24 cellular contexts compared by ENCODE assay signal in the genomic region with DNA sequence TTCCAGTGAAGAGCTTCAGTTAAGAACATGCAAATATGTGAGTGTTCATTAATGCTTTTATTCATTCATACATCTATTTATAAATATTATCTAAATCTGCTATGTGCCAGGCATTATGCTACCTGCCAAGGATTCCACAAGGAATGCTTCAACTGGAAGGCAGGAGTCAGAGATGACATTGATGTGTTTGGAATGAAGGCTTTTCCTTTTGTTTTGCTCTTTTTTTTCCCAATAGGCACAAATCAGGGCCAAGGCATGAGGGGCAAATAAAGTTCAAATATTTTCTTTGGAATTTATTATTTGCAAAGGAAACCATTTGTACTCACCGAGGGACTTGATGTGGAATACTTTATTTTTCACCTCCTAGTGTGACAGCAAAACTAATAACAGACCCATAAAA.
"Had no signal": no experiment of that assay in that cellular context is flagged by ENCODE, and none has a peak within 500 bp of the region (broad histone marks: within the 10 kb centered on the region; RNA-seq: fewer than 3 reads in every experiment).

No MANE protein-coding gene starts in this region.

- H3K9me3 ChIP-seq: esophagus squamous epithelium, heart right ventricle, left lung, ovary, prostate gland, right atrium auricular region, upper lobe of left lung had no signal

- H3K36me3 ChIP-seq: brain microvascular endothelial cell, esophagus squamous epithelium, heart right ventricle, left lung, ovary, prostate gland, right atrium auricular region, upper lobe of left lung had no signal

- H3K27me3 ChIP-seq: brain microvascular endothelial cell, esophagus squamous epithelium, heart right ventricle, left lung, ovary, right atrium auricular region, upper lobe of left lung had no signal

- H3K27me3 Mint-ChIP-seq: activated CD4-positive, alpha-beta memory T cell treated with anti-CD3 and anti-CD28 coated beads, Interleukin-2, amount 10 ng/mL, durations not matched to agents 7 days and 5 days; activated CD4-positive, alpha-beta T cell treated with anti-CD3 and anti-CD28 coated beads, Interleukin-2, amount 10 ng/mL, durations not matched to agents 24 days and 14 days; activated naive CD4-positive, alpha-beta T cell treated with anti-CD3 and anti-CD28 coated beads, Interleukin-2, amount 10 ng/mL, durations not matched to agents 7 days and 5 days; activated naive CD8-positive, alpha-beta T cell treated with anti-CD3 and anti-CD28 coated beads, Interleukin-2, amount 50 U/mL, for 24 hours had no signal

- H3K4me1 ChIP-seq: esophagus squamous epithelium, left lung, prostate gland, right atrium auricular region, upper lobe of left lung had no signal

- DNase-seq: activated CD4-positive, alpha-beta memory T cell treated with anti-CD3 and anti-CD28 coated beads, Interleukin-2, amount 10 ng/mL, durations not matched to agents 7 days and 5 days; activated CD4-positive, alpha-beta T cell treated with anti-CD3 and anti-CD28 coated beads, Interleukin-2, amount 10 ng/mL, durations not matched to agents 24 days and 14 days; activated effector memory CD4-positive, alpha-beta T cell treated with anti-CD3 and anti-CD28 coated beads, Interleukin-2, amount 50 U/mL, for 16 hours; activated naive CD4-positive, alpha-beta T cell treated with anti-CD3 and anti-CD28 coated beads, Interleukin-2, amount 10 ng/mL, durations not matched to agents 7 days and 5 days; activated naive CD8-positive, alpha-beta T cell treated with anti-CD3 and anti-CD28 coated beads, Interleukin-2, amount 50 U/mL, for 24 hours; activated T-cell treated with anti-CD3 and anti-CD28 coated beads, Interleukin-2, amount 50 U/mL, for 72 hours; brain microvascular endothelial cell; central memory CD4-positive, alpha-beta T cell; dermis blood vessel endothelial cell; effector memory CD4-positive, alpha-beta T cell; esophagus squamous epithelium; foreskin fibroblast; heart right ventricle; kidney; left lung; naive thymus-derived CD8-positive, alpha-beta T cell; ovary; stimulated activated CD4-positive, alpha-beta T cell treated with anti-CD3 and anti-CD28 coated beads, Interleukin-12 subunit alpha, Interleukin-12 subunit beta, amount 100 ng/mL, for 4 hours; stimulated activated CD4-positive, alpha-beta T cell treated with anti-CD3 and anti-CD28 coated beads, Interleukin-4, amount 100 ng/mL, for 4 hours; stimulated activated naive CD8-positive, alpha-beta T cell treated with anti-CD3 and anti-CD28 coated beads, Interleukin-15, Interleukin-2, amounts not matched to agents 100 U/mL and 50 U/mL, for 24 hours; T-helper 2 cell; upper lobe of left lung had no signal

- H3K9me3 Mint-ChIP-seq: activated CD4-positive, alpha-beta memory T cell treated with anti-CD3 and anti-CD28 coated beads, Interleukin-2, amount 10 ng/mL, durations not matched to agents 7 days and 5 days; activated CD4-positive, alpha-beta T cell treated with anti-CD3 and anti-CD28 coated beads, Interleukin-2, amount 10 ng/mL, durations not matched to agents 24 days and 14 days; activated naive CD4-positive, alpha-beta T cell treated with anti-CD3 and anti-CD28 coated beads, Interleukin-2, amount 10 ng/mL, durations not matched to agents 7 days and 5 days; activated naive CD8-positive, alpha-beta T cell treated with anti-CD3 and anti-CD28 coated beads, Interleukin-2, amount 50 U/mL, for 24 hours; activated T-cell treated with anti-CD3 and anti-CD28 coated beads, Interleukin-2, amount 50 U/mL, for 72 hours; naive thymus-derived CD8-positive, alpha-beta T cell had no signal

- H3K27ac ChIP-seq: brain microvascular endothelial cell, esophagus squamous epithelium, left lung, ovary, right atrium auricular region, upper lobe of left lung had no signal

- H3K4me3 ChIP-seq: esophagus squamous epithelium, heart right ventricle, left lung, ovary, prostate gland, right atrium auricular region, upper lobe of left lung had no signal

- ATAC-seq: activated naive CD8-positive, alpha-beta T cell treated with anti-CD3 and anti-CD28 coated beads, Interleukin-2, amount 50 U/mL, for 24 hours; activated T-cell treated with anti-CD3 and anti-CD28 coated beads, Interleukin-2, amount 50 U/mL, for 72 hours; left lung; naive thymus-derived CD8-positive, alpha-beta T cell; stimulated activated naive CD8-positive, alpha-beta T cell treated with anti-CD3 and anti-CD28 coated beads, Interleukin-15, Interleukin-2, amounts not matched to agents 100 U/mL and 50 U/mL, for 24 hours had no signal

- H3K27ac Mint-ChIP-seq: activated CD4-positive, alpha-beta memory T cell treated with anti-CD3 and anti-CD28 coated beads, Interleukin-2, amount 10 ng/mL, durations not matched to agents 7 days and 5 days; activated CD4-positive, alpha-beta T cell treated with anti-CD3 and anti-CD28 coated beads, Interleukin-2, amount 10 ng/mL, durations not matched to agents 24 days and 14 days; activated naive CD4-positive, alpha-beta T cell treated with anti-CD3 and anti-CD28 coated beads, Interleukin-2, amount 10 ng/mL, durations not matched to agents 7 days and 5 days; activated naive CD8-positive, alpha-beta T cell treated with anti-CD3 and anti-CD28 coated beads, Interleukin-2, amount 50 U/mL, for 24 hours; activated T-cell treated with anti-CD3 and anti-CD28 coated beads, Interleukin-2, amount 50 U/mL, for 72 hours; naive thymus-derived CD8-positive, alpha-beta T cell had no signal

- H3K4me3 Mint-ChIP-seq: activated CD4-positive, alpha-beta memory T cell treated with anti-CD3 and anti-CD28 coated beads, Interleukin-2, amount 10 ng/mL, durations not matched to agents 7 days and 5 days; activated CD4-positive, alpha-beta T cell treated with anti-CD3 and anti-CD28 coated beads, Interleukin-2, amount 10 ng/mL, durations not matched to agents 24 days and 14 days; activated naive CD4-positive, alpha-beta T cell treated with anti-CD3 and anti-CD28 coated beads, Interleukin-2, amount 10 ng/mL, durations not matched to agents 7 days and 5 days; activated naive CD8-positive, alpha-beta T cell treated with anti-CD3 and anti-CD28 coated beads, Interleukin-2, amount 50 U/mL, for 24 hours; activated T-cell treated with anti-CD3 and anti-CD28 coated beads, Interleukin-2, amount 50 U/mL, for 72 hours; naive thymus-derived CD8-positive, alpha-beta T cell had no signal

- H3K36me3 Mint-ChIP-seq: activated naive CD4-positive, alpha-beta T cell treated with anti-CD3 and anti-CD28 coated beads, Interleukin-2, amount 10 ng/mL, durations not matched to agents 7 days and 5 days; naive thymus-derived CD8-positive, alpha-beta T cell had no signal

- H3K4me1 Mint-ChIP-seq: activated CD4-positive, alpha-beta memory T cell treated with anti-CD3 and anti-CD28 coated beads, Interleukin-2, amount 10 ng/mL, durations not matched to agents 7 days and 5 days; activated CD4-positive, alpha-beta T cell treated with anti-CD3 and anti-CD28 coated beads, Interleukin-2, amount 10 ng/mL, durations not matched to agents 24 days and 14 days; activated naive CD4-positive, alpha-beta T cell treated with anti-CD3 and anti-CD28 coated beads, Interleukin-2, amount 10 ng/mL, durations not matched to agents 7 days and 5 days; activated naive CD8-positive, alpha-beta T cell treated with anti-CD3 and anti-CD28 coated beads, Interleukin-2, amount 50 U/mL, for 24 hours; naive thymus-derived CD8-positive, alpha-beta T cell had no signal
